ENCODE assay signal across 1 cellular context in the genomic region with DNA sequence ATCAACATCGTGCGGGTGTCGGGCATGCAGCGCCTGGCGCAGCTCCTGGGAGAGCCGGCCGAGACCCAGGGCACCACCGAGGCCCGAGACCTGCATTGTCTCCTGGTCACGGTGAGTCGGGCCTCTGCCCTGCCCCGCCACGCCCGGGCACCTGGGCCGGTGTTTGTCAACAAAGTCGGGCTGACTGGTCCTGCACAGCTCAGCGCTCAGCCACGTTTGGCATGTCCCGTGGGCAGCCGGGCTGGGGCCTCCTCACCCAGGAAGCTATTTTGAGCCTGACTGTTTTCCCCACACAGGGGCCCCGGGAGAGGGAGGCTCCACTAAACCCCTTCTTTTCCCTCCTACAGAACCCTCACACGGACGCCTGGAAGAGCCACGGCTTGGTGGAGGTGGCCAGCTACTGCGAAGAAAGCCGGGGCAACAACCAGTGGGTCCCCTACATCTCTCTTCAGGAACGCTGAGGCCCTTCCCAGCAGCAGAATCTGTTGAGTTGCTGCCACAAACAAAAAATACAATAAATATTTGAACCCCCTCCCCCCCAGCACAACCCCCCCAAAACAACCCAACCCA.
TF ChIP-seq lines count a peak whose summit lies in the region.

No MANE protein-coding gene starts in this region.

TF ChIP-seq in GM12878, 131 proteins besides CTCF, POLR2A, EP300 and RAD21 (continues in another document):
- TF ChIP-seq EGR1 (IDR thresholded peaks at IDR 0.05; ENCODE audit: borderline replicate concordance in 1 of 2, low read depth in 2 of 2, low read length in 2 of 2) (no peak), FOXK2 (IDR thresholded peaks at IDR 0.05) (no peak), TCF3 (IDR thresholded peaks at IDR 0.05; ENCODE audit: borderline replicate concordance, insufficient read depth, low read depth, low read length) (no peak), NR2C1 (IDR thresholded peaks at IDR 0.05) (no peak), SP1 (IDR thresholded peaks at IDR 0.05; ENCODE audit: low read depth, low read length) (no peak), ASH2L (IDR thresholded peaks at IDR 0.05; ENCODE audit: borderline replicate concordance, low read depth) (no peak), SUZ12 (IDR thresholded peaks at IDR 0.05; ENCODE audit: unreplicated experiment) (no peak), ZNF217 (IDR thresholded peaks at IDR 0.05) (no peak), RB1 (IDR thresholded peaks at IDR 0.05; ENCODE audit: borderline replicate concordance) (peak; percentile 39; the same call in 1 of the 2 replicates), POLR2AphosphoS5 (IDR thresholded peaks at IDR 0.05; ENCODE audit: low read length) (0 out of 2 replicates have a peak, but pooled peaks have one; percentile 2), SRF (IDR thresholded peaks at IDR 0.05; ENCODE audit: low read depth in 2 of 2, low read length in 2 of 2) (no peak), POU2F2 (IDR thresholded peaks at IDR 0.05; ENCODE audit: borderline replicate concordance, low read depth, low read length) (no peak), SMAD5 (IDR thresholded peaks at IDR 0.05; ENCODE audit: low read depth) (no peak; the same call in 1 of the 2 replicates), BACH1 (IDR thresholded peaks at IDR 0.05; ENCODE audit: borderline replicate concordance) (peak; percentile 14; the same call in 1 of the 2 replicates), CBFB (IDR thresholded peaks at IDR 0.05; ENCODE audit: low read depth) (peak; percentile 21; the same call in 1 of the 2 replicates), CHD1 (IDR thresholded peaks at IDR 0.05; ENCODE audit: low read depth, low read length) (peak; percentile 77; the same call in 1 of the 2 replicates), SIX5 (IDR thresholded peaks at IDR 0.05; ENCODE audit: low read depth, low read length, severe bottlenecking) (no peak), SMAD1 (IDR thresholded peaks at IDR 0.05; ENCODE audit: low read depth, partially characterized antibody) (peak; percentile 15), FOXM1 (IDR thresholded peaks at IDR 0.05; ENCODE audit: low read depth, low read length) (no peak), TAF1 (IDR thresholded peaks at IDR 0.05; ENCODE audit: borderline replicate concordance, low read depth, low read length) (no peak), WRNIP1 (IDR thresholded peaks at IDR 0.05; ENCODE audit: borderline replicate concordance, low read depth, low read length) (no peak), PAX5 (IDR thresholded peaks at IDR 0.05; ENCODE audit: borderline replicate concordance, low read depth, low read length) (no peak), ETV6 (conservative IDR thresholded peaks at IDR 0.05 in 1 of 2, IDR thresholded peaks at IDR 0.05 in 1 of 2; ENCODE audit: borderline replicate concordance in 1 of 2, low read depth in 1 of 2) (no peak), ZNF622 (IDR thresholded peaks at IDR 0.05) (no peak), RFX5 (IDR thresholded peaks at IDR 0.05; ENCODE audit: low read depth, low read length) (no peak), ZBED1 (IDR thresholded peaks at IDR 0.05; ENCODE audit: borderline replicate concordance) (no peak), ZNF384 (IDR thresholded peaks at IDR 0.05; ENCODE audit: borderline replicate concordance, low read depth, low read length) (no peak), CREB1 (IDR thresholded peaks at IDR 0.05; ENCODE audit: low read depth) (0 out of 2 replicates have a peak, but pooled peaks have one; percentile 0), LARP7 (IDR thresholded peaks at IDR 0.05) (peak; percentile 71)
- TF ChIP-seq, protein P1, sequence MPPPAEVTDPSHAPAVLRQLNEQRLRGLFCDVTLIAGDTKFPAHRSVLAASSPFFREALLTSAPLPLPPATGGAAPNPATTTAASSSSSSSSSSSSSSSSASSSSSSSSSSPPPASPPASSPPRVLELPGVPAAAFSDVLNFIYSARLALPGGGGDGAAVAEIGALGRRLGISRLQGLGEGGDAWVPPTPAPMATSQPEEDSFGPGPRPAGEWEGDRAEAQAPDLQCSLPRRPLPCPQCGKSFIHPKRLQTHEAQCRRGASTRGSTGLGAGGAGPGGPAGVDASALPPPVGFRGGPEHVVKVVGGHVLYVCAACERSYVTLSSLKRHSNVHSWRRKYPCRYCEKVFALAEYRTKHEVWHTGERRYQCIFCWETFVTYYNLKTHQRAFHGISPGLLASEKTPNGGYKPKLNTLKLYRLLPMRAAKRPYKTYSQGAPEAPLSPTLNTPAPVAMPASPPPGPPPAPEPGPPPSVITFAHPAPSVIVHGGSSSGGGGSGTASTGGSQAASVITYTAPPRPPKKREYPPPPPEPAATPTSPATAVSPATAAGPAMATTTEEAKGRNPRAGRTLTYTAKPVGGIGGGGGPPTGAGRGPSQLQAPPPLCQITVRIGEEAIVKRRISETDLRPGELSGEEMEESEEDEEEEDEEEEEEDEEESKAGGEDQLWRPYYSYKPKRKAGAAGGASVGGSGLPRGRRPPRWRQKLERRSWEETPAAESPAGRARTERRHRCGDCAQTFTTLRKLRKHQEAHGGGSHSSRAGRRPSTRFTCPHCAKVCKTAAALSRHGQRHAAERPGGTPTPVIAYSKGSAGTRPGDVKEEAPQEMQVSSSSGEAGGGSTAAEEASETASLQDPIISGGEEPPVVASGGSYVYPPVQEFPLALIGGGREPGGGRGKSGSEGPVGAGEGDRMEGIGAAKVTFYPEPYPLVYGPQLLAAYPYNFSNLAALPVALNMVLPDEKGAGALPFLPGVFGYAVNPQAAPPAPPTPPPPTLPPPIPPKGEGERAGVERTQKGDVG (CRISPR knock-in tag; IDR thresholded peaks at IDR 0.05) = no peak
- TF ChIP-seq, protein P2, sequence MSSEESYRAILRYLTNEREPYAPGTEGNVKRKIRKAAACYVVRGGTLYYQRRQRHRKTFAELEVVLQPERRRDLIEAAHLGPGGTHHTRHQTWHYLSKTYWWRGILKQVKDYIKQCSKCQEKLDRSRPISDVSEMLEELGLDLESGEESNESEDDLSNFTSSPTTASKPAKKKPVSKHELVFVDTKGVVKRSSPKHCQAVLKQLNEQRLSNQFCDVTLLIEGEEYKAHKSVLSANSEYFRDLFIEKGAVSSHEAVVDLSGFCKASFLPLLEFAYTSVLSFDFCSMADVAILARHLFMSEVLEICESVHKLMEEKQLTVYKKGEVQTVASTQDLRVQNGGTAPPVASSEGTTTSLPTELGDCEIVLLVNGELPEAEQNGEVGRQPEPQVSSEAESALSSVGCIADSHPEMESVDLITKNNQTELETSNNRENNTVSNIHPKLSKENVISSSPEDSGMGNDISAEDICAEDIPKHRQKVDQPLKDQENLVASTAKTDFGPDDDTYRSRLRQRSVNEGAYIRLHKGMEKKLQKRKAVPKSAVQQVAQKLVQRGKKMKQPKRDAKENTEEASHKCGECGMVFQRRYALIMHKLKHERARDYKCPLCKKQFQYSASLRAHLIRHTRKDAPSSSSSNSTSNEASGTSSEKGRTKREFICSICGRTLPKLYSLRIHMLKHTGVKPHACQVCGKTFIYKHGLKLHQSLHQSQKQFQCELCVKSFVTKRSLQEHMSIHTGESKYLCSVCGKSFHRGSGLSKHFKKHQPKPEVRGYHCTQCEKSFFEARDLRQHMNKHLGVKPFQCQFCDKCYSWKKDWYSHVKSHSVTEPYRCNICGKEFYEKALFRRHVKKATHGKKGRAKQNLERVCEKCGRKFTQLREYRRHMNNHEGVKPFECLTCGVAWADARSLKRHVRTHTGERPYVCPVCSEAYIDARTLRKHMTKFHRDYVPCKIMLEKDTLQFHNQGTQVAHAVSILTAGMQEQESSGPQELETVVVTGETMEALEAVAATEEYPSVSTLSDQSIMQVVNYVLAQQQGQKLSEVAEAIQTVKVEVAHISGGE (CRISPR knock-in tag; IDR thresholded peaks at IDR 0.05) = no peak
- TF ChIP-seq, protein P3, sequence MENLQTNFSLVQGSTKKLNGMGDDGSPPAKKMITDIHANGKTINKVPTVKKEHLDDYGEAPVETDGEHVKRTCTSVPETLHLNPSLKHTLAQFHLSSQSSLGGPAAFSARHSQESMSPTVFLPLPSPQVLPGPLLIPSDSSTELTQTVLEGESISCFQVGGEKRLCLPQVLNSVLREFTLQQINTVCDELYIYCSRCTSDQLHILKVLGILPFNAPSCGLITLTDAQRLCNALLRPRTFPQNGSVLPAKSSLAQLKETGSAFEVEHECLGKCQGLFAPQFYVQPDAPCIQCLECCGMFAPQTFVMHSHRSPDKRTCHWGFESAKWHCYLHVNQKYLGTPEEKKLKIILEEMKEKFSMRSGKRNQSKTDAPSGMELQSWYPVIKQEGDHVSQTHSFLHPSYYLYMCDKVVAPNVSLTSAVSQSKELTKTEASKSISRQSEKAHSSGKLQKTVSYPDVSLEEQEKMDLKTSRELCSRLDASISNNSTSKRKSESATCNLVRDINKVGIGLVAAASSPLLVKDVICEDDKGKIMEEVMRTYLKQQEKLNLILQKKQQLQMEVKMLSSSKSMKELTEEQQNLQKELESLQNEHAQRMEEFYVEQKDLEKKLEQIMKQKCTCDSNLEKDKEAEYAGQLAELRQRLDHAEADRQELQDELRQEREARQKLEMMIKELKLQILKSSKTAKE (IDR thresholded peaks at IDR 0.05; ENCODE audit: low read depth, poor library complexity, severe bottlenecking) = no peak
- TF ChIP-seq, protein P4, sequence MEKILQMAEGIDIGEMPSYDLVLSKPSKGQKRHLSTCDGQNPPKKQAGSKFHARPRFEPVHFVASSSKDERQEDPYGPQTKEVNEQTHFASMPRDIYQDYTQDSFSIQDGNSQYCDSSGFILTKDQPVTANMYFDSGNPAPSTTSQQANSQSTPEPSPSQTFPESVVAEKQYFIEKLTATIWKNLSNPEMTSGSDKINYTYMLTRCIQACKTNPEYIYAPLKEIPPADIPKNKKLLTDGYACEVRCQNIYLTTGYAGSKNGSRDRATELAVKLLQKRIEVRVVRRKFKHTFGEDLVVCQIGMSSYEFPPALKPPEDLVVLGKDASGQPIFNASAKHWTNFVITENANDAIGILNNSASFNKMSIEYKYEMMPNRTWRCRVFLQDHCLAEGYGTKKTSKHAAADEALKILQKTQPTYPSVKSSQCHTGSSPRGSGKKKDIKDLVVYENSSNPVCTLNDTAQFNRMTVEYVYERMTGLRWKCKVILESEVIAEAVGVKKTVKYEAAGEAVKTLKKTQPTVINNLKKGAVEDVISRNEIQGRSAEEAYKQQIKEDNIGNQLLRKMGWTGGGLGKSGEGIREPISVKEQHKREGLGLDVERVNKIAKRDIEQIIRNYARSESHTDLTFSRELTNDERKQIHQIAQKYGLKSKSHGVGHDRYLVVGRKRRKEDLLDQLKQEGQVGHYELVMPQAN (conservative IDR thresholded peaks at IDR 0.05) = peak; percentile 59
- TF ChIP-seq, protein P5, sequence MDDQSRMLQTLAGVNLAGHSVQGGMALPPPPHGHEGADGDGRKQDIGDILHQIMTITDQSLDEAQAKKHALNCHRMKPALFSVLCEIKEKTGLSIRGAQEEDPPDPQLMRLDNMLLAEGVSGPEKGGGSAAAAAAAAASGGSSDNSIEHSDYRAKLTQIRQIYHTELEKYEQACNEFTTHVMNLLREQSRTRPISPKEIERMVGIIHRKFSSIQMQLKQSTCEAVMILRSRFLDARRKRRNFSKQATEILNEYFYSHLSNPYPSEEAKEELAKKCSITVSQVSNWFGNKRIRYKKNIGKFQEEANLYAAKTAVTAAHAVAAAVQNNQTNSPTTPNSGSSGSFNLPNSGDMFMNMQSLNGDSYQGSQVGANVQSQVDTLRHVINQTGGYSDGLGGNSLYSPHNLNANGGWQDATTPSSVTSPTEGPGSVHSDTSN (IDR thresholded peaks at IDR 0.05; ENCODE audit: insufficient replicate concordance, low read depth, low read length) = no peak
- TF ChIP-seq, protein P6, sequence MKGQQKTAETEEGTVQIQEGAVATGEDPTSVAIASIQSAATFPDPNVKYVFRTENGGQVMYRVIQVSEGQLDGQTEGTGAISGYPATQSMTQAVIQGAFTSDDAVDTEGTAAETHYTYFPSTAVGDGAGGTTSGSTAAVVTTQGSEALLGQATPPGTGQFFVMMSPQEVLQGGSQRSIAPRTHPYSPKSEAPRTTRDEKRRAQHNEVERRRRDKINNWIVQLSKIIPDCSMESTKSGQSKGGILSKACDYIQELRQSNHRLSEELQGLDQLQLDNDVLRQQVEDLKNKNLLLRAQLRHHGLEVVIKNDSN (IDR thresholded peaks at IDR 0.05; ENCODE audit: borderline replicate concordance, extremely low read length, insufficient read depth, low read depth, low read length) = no peak
- TF ChIP-seq, protein P7, sequence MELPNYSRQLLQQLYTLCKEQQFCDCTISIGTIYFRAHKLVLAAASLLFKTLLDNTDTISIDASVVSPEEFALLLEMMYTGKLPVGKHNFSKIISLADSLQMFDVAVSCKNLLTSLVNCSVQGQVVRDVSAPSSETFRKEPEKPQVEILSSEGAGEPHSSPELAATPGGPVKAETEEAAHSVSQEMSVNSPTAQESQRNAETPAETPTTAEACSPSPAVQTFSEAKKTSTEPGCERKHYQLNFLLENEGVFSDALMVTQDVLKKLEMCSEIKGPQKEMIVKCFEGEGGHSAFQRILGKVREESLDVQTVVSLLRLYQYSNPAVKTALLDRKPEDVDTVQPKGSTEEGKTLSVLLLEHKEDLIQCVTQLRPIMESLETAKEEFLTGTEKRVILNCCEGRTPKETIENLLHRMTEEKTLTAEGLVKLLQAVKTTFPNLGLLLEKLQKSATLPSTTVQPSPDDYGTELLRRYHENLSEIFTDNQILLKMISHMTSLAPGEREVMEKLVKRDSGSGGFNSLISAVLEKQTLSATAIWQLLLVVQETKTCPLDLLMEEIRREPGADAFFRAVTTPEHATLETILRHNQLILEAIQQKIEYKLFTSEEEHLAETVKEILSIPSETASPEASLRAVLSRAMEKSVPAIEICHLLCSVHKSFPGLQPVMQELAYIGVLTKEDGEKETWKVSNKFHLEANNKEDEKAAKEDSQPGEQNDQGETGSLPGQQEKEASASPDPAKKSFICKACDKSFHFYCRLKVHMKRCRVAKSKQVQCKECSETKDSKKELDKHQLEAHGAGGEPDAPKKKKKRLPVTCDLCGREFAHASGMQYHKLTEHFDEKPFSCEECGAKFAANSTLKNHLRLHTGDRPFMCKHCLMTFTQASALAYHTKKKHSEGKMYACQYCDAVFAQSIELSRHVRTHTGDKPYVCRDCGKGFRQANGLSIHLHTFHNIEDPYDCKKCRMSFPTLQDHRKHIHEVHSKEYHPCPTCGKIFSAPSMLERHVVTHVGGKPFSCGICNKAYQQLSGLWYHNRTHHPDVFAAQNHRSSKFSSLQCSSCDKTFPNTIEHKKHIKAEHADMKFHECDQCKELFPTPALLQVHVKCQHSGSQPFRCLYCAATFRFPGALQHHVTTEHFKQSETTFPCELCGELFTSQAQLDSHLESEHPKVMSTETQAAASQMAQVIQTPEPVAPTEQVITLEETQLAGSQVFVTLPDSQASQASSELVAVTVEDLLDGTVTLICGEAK (IDR thresholded peaks at IDR 0.05; ENCODE audit: borderline replicate concordance) = no peak
- TF ChIP-seq, protein P8, sequence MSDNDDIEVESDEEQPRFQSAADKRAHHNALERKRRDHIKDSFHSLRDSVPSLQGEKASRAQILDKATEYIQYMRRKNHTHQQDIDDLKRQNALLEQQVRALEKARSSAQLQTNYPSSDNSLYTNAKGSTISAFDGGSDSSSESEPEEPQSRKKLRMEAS (IDR thresholded peaks at IDR 0.05; ENCODE audit: low read depth, low read length) = no peak
- TF ChIP-seq, protein P9, sequence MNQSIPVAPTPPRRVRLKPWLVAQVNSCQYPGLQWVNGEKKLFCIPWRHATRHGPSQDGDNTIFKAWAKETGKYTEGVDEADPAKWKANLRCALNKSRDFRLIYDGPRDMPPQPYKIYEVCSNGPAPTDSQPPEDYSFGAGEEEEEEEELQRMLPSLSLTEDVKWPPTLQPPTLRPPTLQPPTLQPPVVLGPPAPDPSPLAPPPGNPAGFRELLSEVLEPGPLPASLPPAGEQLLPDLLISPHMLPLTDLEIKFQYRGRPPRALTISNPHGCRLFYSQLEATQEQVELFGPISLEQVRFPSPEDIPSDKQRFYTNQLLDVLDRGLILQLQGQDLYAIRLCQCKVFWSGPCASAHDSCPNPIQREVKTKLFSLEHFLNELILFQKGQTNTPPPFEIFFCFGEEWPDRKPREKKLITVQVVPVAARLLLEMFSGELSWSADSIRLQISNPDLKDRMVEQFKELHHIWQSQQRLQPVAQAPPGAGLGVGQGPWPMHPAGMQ (IDR thresholded peaks at IDR 0.05; ENCODE audit: borderline replicate concordance) = no peak
